ENCODE assay signal across 8 cellular contexts in genomic region chr13:35630551-35631275, GRCh38.
DNase-seq lines count a peak whose midpoint lies in the region; ATAC-seq and TF ChIP-seq lines count a peak whose summit lies in the region.

No MANE protein-coding gene starts in this region.

- H3K4me3 Mint-ChIP-seq in neural crest cell: no peak overlapping the region

- intact Hi-C loops in esophagus muscularis mucosa (cut with DNase I): loop anchor here (1.0 to 10.0 kb wide), 3 partner anchors 90 to 324 kb away; no protein-coding TSS in a partner anchor

- no peaks in the 10 kb centered on the region for H3K36me3 Mint-ChIP-seq in neural crest cell (ENCODE audit: low read depth)

- TF ChIP-seq EP300 in esophagus muscularis mucosa (IDR thresholded peaks at IDR 0.05): no peak

- no peaks in the 10 kb centered on the region for H3K9me3 Mint-ChIP-seq in neural crest cell

- H3K36me3 ChIP-seq in esophagus muscularis mucosa: peaks cover 0 to 17% (median 5%) of the 10 kb centered on the region in 4 donors

- TF ChIP-seq CTCF in esophagus muscularis mucosa (IDR thresholded peaks at IDR 0.05): peak; percentile 64 to 74 (median 72)
- peak; percentile 83 for TF ChIP-seq CTCF in neural crest cell (conservative IDR thresholded peaks at IDR 0.05)

- no peaks in the 10 kb centered on the region for H3K9me3 ChIP-seq in esophagus muscularis mucosa

- peak; percentile 70 for ATAC-seq in GM21360 (IDR thresholded peaks at IDR 0.05; ENCODE audit: unreplicated experiment)
- ATAC-seq in HG03565 (IDR thresholded peaks at IDR 0.05; ENCODE audit: unreplicated experiment): peak; percentile 86

- H3K4me1 Mint-ChIP-seq in neural crest cell: no peaks in the 10 kb centered on the region

- WGBS in esophagus muscularis mucosa: 78% methylated on average over 5 of the region's 5 CpGs

- DNase-seq in EH (ENCODE audit: low read depth) (peak; percentile 77), RKO (ENCODE audit: low spot score) (peak; percentile 76), esophagus muscularis mucosa (ENCODE audit: extremely low spot score) (no peak), neural crest cell (ENCODE audit: low read depth, low spot score) (no peak), 8988T (no peak)
- no peak for DNase-seq in stimulated activated CD4-positive, alpha-beta T cell treated with anti-CD3 and anti-CD28 coated beads, Interleukin-4, amount 100 ng/mL, for 24 hours

- TF ChIP-seq POLR2A in esophagus muscularis mucosa (IDR thresholded peaks at IDR 0.05; ENCODE audit: low read depth): no peak

- no peak overlapping the region for H3K27ac ChIP-seq in esophagus muscularis mucosa (replicated peaks in 1 of 4)

- H3K27ac Mint-ChIP-seq in neural crest cell (ENCODE audit: unreplicated experiment): no peak overlapping the region

- H3K27me3 Mint-ChIP-seq in neural crest cell (ENCODE audit: low read depth): no peaks in the 10 kb centered on the region

- H3K27me3 ChIP-seq in esophagus muscularis mucosa: no peaks in the 10 kb centered on the region

- no peak overlapping the region for H3K4me3 ChIP-seq in esophagus muscularis mucosa

- no peaks in the 10 kb centered on the region for H3K4me1 ChIP-seq in esophagus muscularis mucosa

Comparison
In these comparisons a context has a peak if more than half of its experiments do, and no peak if none do; other contexts are left out.
1. DNase-seq: peak in EH (single experiment) and RKO (single experiment); none in esophagus muscularis mucosa (single experiment), neural crest cell (single experiment), stimulated activated CD4-positive, alpha-beta T cell treated with anti-CD3 and anti-CD28 coated beads, Interleukin-4, amount 100 ng/mL, for 24 hours (single experiment) and 8988T (single experiment).